In genomic region chr5:150398432-150399157, GRCh38 we compare ENCODE assay signal across 9 cellular contexts. TPM values are rescaled to one million over a fixed set of nuclear protein-coding genes. Genes with fewer than 3 reads are reported as not detected.
A peak's percentile ranks its signal among the peaks of the same experiment; 100 is the strongest.
DNase-seq lines count a peak whose midpoint lies in the region; ATAC-seq, FAIRE-seq and TF ChIP-seq lines count a peak whose summit lies in the region.
"Had no signal": no experiment of that assay in that cellular context is flagged by ENCODE, and none has a peak within 500 bp of the region (broad histone marks: within the 10 kb centered on the region; RNA-seq: fewer than 3 reads in every experiment).

No MANE protein-coding gene starts in this region.

- H3K4me1 ChIP-seq in A549 = no peaks in the 10 kb centered on the region

- H3K4me2 ChIP-seq in A549 = no peak overlapping the region

- intact Hi-C loops in natural killer cell (cut with micrococcal nuclease) = loop anchor here (1.0 kb wide), 1 partner anchor 38 kb away; no protein-coding TSS in a partner anchor
- intact Hi-C loops in sciatic nerve (cut with DNase I) = no loop called here

- no peak for FAIRE-seq in A549 (lab: Jason Lieb, UNC)

- no peak overlapping the region for H3K4me3 ChIP-seq in A549

- H3K27ac Mint-ChIP-seq in activated T-cell treated with anti-CD3 and anti-CD28 coated beads, Interleukin-2, amount 50 U/mL, for 24 hours = peak overlapping the region; percentile 67
- H3K27ac Mint-ChIP-seq in natural killer cell = peak overlapping the region; percentile 38 to 84

- no peak for TF ChIP-seq POLR2A in A549 (IDR thresholded peaks at IDR 0.05; ENCODE audit: low read length)

- H3K9me3 ChIP-seq in A549 = no peaks in the 10 kb centered on the region

- peaks cover 99% of the 10 kb centered on the region for H3K36me3 Mint-ChIP-seq in activated T-cell treated with anti-CD3 and anti-CD28 coated beads, Interleukin-2, amount 50 U/mL, for 24 hours (ENCODE audit: low read depth)
- no peaks in the 10 kb centered on the region for H3K36me3 Mint-ChIP-seq in natural killer cell

- no peaks in the 10 kb centered on the region for H3K27me3 Mint-ChIP-seq in activated T-cell treated with anti-CD3 and anti-CD28 coated beads, Interleukin-2, amount 50 U/mL, for 24 hours
- H3K27me3 Mint-ChIP-seq in natural killer cell (ENCODE audit: low read depth in 2 of 2) = no peaks in the 10 kb centered on the region
- H3K27me3 Mint-ChIP-seq: brain had no signal

- POLR2A ChIA-PET in A549 (lab: Yijun Ruan, JAX) = no interaction called here

- CTCF ChIA-PET in A549 (lab: Yijun Ruan, JAX) = interaction anchor here (0.9 to 2.5 kb wide), 7 partner anchors 12 to 237 kb away, joined by 3 to 11 read pairs (median 4); no protein-coding TSS in a partner anchor

- peak; percentile 70 to 79; a peak in 5 of 6 replicates for ATAC-seq in A549
- peak; percentile 58 for ATAC-seq in GM18858 (IDR thresholded peaks at IDR 0.05; ENCODE audit: unreplicated experiment)
- ATAC-seq in HG02970 (IDR thresholded peaks at IDR 0.05; ENCODE audit: low FRiP score, unreplicated experiment) = peak; percentile 44
- peak; percentile 22 to 37 (median 25) for ATAC-seq in natural killer cell
- no peak for ATAC-seq in sciatic nerve

- TF ChIP-seq CTCF in A549 (IDR thresholded peaks at IDR 0.05) = no peak
- TF ChIP-seq CTCF in natural killer cell (IDR thresholded peaks at IDR 0.05) = peak; percentile 19

- TF ChIP-seq EP300 in A549 (IDR thresholded peaks at IDR 0.05) = no peak

- no peak for TF ChIP-seq RAD21 in A549 (conservative IDR thresholded peaks at IDR 0.05 in 1 of 2, IDR thresholded peaks at IDR 0.05 in 1 of 2)

- peak; percentile 31 to 47 for DNase-seq in A549 (ENCODE audit: low read depth in 1 of 2, low spot score in 1 of 2)
- DNase-seq in activated T-cell treated with anti-CD3 and anti-CD28 coated beads, Interleukin-2, amount 50 U/mL, for 24 hours = no peak
- DNase-seq in natural killer cell = no peak
- DNase-seq in sciatic nerve (ENCODE audit: low spot score) = no peak
- no peak for DNase-seq in NCI-H2029 (lab: John Stamatoyannopoulos, UW)
- DNase-seq in hypothalamus (lab: John Stamatoyannopoulos, UW) = no peak

- no peak overlapping the region for H3K27ac ChIP-seq in A549

- WGBS in A549 (ENCODE audit: missing lambda C conversion rate) = 90% methylated on average over 13 of the region's 14 CpGs

- H3K4me1 Mint-ChIP-seq in activated T-cell treated with anti-CD3 and anti-CD28 coated beads, Interleukin-2, amount 50 U/mL, for 24 hours (ENCODE audit: low read depth) = peaks cover 1% of the 10 kb centered on the region
- peaks cover 11 to 20% of the 10 kb centered on the region in 2 donors for H3K4me1 Mint-ChIP-seq in natural killer cell
- H3K4me1 Mint-ChIP-seq: brain had no signal

- no peak overlapping the region for H3K4me3 Mint-ChIP-seq in activated T-cell treated with anti-CD3 and anti-CD28 coated beads, Interleukin-2, amount 50 U/mL, for 24 hours
- H3K4me3 Mint-ChIP-seq in natural killer cell = no peak overlapping the region
- H3K4me3 Mint-ChIP-seq: brain had no signal

- no peaks in the 10 kb centered on the region for H3K9me3 Mint-ChIP-seq in activated T-cell treated with anti-CD3 and anti-CD28 coated beads, Interleukin-2, amount 50 U/mL, for 24 hours
- no peaks in the 10 kb centered on the region for H3K9me3 Mint-ChIP-seq in natural killer cell
- H3K9me3 Mint-ChIP-seq: brain had no signal

TF ChIP-seq in A549, 52 proteins besides CTCF, POLR2A, EP300 and RAD21:
- TF ChIP-seq NFE2L2 (conservative IDR thresholded peaks at IDR 0.05; ENCODE audit: low read length) (no peak), ATOH8 (CRISPR knock-in tag; IDR thresholded peaks at IDR 0.05; ENCODE audit: low read depth) (no peak), JUNB (IDR thresholded peaks at IDR 0.05) (no peak), HOXB5 (CRISPR knock-in tag; IDR thresholded peaks at IDR 0.05) (no peak), GATA3 (IDR thresholded peaks at IDR 0.05; ENCODE audit: borderline replicate concordance) (no peak), MAZ (IDR thresholded peaks at IDR 0.05; ENCODE audit: borderline replicate concordance, low read depth, low read length) (no peak), MAFK (IDR thresholded peaks at IDR 0.05; ENCODE audit: partially characterized antibody) (no peak), ZC3H11A (IDR thresholded peaks at IDR 0.05) (no peak), HOXA7 (CRISPR knock-in tag; IDR thresholded peaks at IDR 0.05) (no peak), RNF2 (IDR thresholded peaks at IDR 0.05; ENCODE audit: borderline replicate concordance, low read depth) (no peak), HOXB13 (CRISPR knock-in tag; IDR thresholded peaks at IDR 0.05; ENCODE audit: low read depth) (no peak), TFCP2L1 (CRISPR knock-in tag; IDR thresholded peaks at IDR 0.05) (no peak), HEYL (CRISPR knock-in tag; IDR thresholded peaks at IDR 0.05) (no peak), CHD4 (IDR thresholded peaks at IDR 0.05; ENCODE audit: borderline replicate concordance) (no peak), BCL3 (IDR thresholded peaks at IDR 0.05) (no peak), PBX3 (IDR thresholded peaks at IDR 0.05) (no peak)

RNA-seq across cellular contexts. Expression of gene CD74, which starts 14.1 kb away (rescaled TPM):
- polyA plus RNA-seq in A549 (2011; rRNA removed) (not detected in 2 replicates), A549 (2017; fragmentation: RNase III; extraction: RNeasy Plus Mini Kit Qiagen cat#74134 plus additional on column Dnase treatment) (not detected in 3 replicates)
- polyA plus RNA-seq in A549 (2012; cell fraction: cytosol; rRNA removed) = 0.06 and 0.19 TPM in 2 replicates
- 0.11 TPM in 1 of 2 replicates, not detected in the other for polyA plus RNA-seq in A549 (2012; cell fraction: nucleus; rRNA removed)
- not detected in 2 replicates for polyA minus RNA-seq in A549 (2011; rRNA and poly(A)+ RNA removed)
- total RNA-seq in natural killer cell (100 to 1,000 TPM; 550 to 913 (median 748) TPM), sciatic nerve (989 TPM)

RNA-seq across cellular contexts. Expression of gene TCOF1, which starts 41.1 kb away (rescaled TPM):
- 17.5 and 20.9 TPM in 2 replicates for polyA plus RNA-seq in A549 (2011; rRNA removed)
- 45.2 and 47.7 TPM in 2 replicates for polyA plus RNA-seq in A549 (2012; cell fraction: cytosol; rRNA removed)
- 94.3 and 116 TPM in 2 replicates for polyA plus RNA-seq in A549 (2012; cell fraction: nucleus; rRNA removed)
- polyA plus RNA-seq in A549 (2017; fragmentation: RNase III; extraction: RNeasy Plus Mini Kit Qiagen cat#74134 plus additional on column Dnase treatment) = 44.2 to 50.7 TPM (median 47.1 TPM) in 3 replicates
- polyA minus RNA-seq in A549 (2011; rRNA and poly(A)+ RNA removed) = 24.9 and 30.8 TPM in 2 replicates
- total RNA-seq in natural killer cell = 10 to 100 TPM; 51.5 to 62.6 (median 51.7) TPM
- total RNA-seq in sciatic nerve = 30.0 TPM

RNA-seq across cellular contexts. Expression of gene RPS14, which starts 50.9 kb away (rescaled TPM):
- polyA plus RNA-seq in A549 (2011; rRNA removed) (3,799 and 4,312 TPM in 2 replicates), A549 (2017; fragmentation: RNase III; extraction: RNeasy Plus Mini Kit Qiagen cat#74134 plus additional on column Dnase treatment) (3,127 to 3,794 TPM (median 3,716 TPM) in 3 replicates)
- 5,803 and 7,483 TPM in 2 replicates for polyA plus RNA-seq in A549 (2012; cell fraction: cytosol; rRNA removed)
- polyA plus RNA-seq in A549 (2012; cell fraction: nucleus; rRNA removed) = 1,682 and 2,988 TPM in 2 replicates
- polyA minus RNA-seq in A549 (2011; rRNA and poly(A)+ RNA removed) = 949 and 1,168 TPM in 2 replicates
- total RNA-seq in natural killer cell (1,000 to 10,000 TPM; 1,744 to 2,278 (median 2,016) TPM), sciatic nerve (1,412 TPM)

Comparison
In these comparisons a context has a peak if more than half of its experiments do, and no peak if none do; other contexts are left out.
1. DNase-seq: peak in A549 (2 of 2); none in activated T-cell treated with anti-CD3 and anti-CD28 coated beads, Interleukin-2, amount 50 U/mL, for 24 hours (single experiment), natural killer cell (single experiment), sciatic nerve (single experiment), NCI-H2029 (single experiment) and hypothalamus (0 of 51).